ENCODE assay signal across 8 cellular contexts in the genomic region with DNA sequence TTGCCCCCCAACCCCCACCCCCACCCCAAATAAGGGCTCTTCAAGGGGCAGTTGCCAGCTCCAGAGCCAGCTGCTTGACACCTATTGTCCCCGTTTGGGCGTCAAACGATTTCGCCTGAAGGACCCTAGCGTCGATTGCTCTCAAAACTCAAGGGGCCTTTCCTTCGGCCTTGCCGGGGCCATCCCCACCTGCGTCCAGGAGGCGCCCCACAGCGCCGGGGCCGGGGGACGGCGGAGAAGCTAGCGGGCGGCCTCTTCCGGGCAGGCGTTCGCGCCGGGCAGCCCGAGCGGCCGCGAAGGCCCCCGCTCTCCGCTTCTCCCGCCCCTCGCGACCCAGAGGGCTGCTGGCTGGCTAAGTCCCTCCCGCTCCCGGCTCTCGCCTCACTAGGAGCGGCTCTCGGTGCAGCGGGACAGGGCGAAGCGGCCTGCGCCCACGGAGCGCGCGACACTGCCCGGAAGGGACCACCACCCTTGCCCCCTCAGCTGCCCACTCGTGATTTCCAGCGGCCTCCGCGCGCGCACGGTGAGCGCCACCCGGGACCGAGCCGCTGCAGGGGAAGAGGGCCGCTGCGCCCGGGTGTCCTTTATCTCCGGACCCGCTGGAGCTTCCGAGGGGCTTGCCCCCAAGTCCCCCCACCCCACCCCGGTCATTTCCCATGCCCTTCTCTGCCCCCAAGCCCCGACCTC. TPM values are rescaled to one million over a fixed set of nuclear protein-coding genes. Genes with fewer than 3 reads are reported as not detected.
A peak's percentile ranks its signal among the peaks of the same experiment; 100 is the strongest.
DNase-seq lines count a peak whose midpoint lies in the region; ATAC-seq and TF ChIP-seq lines count a peak whose summit lies in the region.

A gene with protein sequence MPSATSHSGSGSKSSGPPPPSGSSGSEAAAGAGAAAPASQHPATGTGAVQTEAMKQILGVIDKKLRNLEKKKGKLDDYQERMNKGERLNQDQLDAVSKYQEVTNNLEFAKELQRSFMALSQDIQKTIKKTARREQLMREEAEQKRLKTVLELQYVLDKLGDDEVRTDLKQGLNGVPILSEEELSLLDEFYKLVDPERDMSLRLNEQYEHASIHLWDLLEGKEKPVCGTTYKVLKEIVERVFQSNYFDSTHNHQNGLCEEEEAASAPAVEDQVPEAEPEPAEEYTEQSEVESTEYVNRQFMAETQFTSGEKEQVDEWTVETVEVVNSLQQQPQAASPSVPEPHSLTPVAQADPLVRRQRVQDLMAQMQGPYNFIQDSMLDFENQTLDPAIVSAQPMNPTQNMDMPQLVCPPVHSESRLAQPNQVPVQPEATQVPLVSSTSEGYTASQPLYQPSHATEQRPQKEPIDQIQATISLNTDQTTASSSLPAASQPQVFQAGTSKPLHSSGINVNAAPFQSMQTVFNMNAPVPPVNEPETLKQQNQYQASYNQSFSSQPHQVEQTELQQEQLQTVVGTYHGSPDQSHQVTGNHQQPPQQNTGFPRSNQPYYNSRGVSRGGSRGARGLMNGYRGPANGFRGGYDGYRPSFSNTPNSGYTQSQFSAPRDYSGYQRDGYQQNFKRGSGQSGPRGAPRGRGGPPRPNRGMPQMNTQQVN (plus strand): TSS at position 383 of the 687 bp plus-strand sequence. CDS start 690 bp downstream, outside the sequence.

- no peaks in the 10 kb centered on the region for H3K9me3 ChIP-seq in DOHH2 (ENCODE audit: control insufficient read depth, insufficient read depth, low read length)
- H3K9me3 ChIP-seq in Loucy (ENCODE audit: insufficient read depth, low read depth, low read length), result no peaks in the 10 kb centered on the region
- no peaks in the 10 kb centered on the region for H3K9me3 ChIP-seq in RWPE2 (ENCODE audit: severe bottlenecking)

- peak within 1 kb of the TSS; percentile 72 for H2AFZ ChIP-seq in Loucy (ENCODE audit: low read length)

- H3K27ac ChIP-seq in DOHH2 (ENCODE audit: low read depth, low read length), result peak within 1 kb of the TSS; percentile 87
- H3K27ac ChIP-seq in RWPE2 (ENCODE audit: poor library complexity, severe bottlenecking), result peak within 1 kb of the TSS; percentile 91

- H3F3A ChIP-seq in DOHH2 (ENCODE audit: control insufficient read depth, insufficient read depth) (peaks cover 15% of the 10 kb centered on the region), Loucy (ENCODE audit: low read depth) (peaks cover 15% of the 10 kb centered on the region; the same call in 1 of the 2 replicates)

- peak; percentile 82 for ATAC-seq in RWPE2 (ENCODE audit: low read depth)
- ATAC-seq in natural killer cell treated with Interleukin-12 subunit alpha and Interleukin-12 subunit beta and Interleukin-15 and Interleukin-18, amount 100 ng/mL, for 72 hours, result peak; percentile 86 to 90

- H3K4me1 ChIP-seq in DOHH2 (ENCODE audit: control insufficient read depth, low read length) (peaks cover 37% of the 10 kb centered on the region), Loucy (ENCODE audit: insufficient read depth, low read length, poor library complexity, severe bottlenecking) (peaks cover 30% of the 10 kb centered on the region), RWPE2 (ENCODE audit: insufficient read depth, poor library complexity, severe bottlenecking) (peaks cover 30% of the 10 kb centered on the region)

- peak; percentile 91 for DNase-seq in H4 (ENCODE audit: low spot score)
- DNase-seq in RWPE2 (ENCODE audit: low spot score), result peak; percentile 83
- DNase-seq in activated T-helper 2 cell treated with anti-CD3 and anti-CD28 coated beads, Interferon-gamma antibody, Interleukin-2, Interleukin-4, amounts not matched to agents 10 μg/mL and 5 μg/mL and 100 μg/mL, durations not matched to agents 14 hours and 24 hours and 36 hours (ENCODE audit: low spot score), result peak; percentile 83
- peak; percentile 89 for DNase-seq in fibroblast of pulmonary artery (ENCODE audit: low read depth)
- DNase-seq in natural killer cell treated with Interleukin-12 subunit alpha and Interleukin-12 subunit beta and Interleukin-15 and Interleukin-18, amount 100 ng/mL, for 72 hours (ENCODE audit: low spot score), result peak; percentile 91
- peak; percentile 84 for DNase-seq in stimulated activated naive CD4-positive, alpha-beta T cell treated with Interleukin-2 at 50 U/mL for 16 hours (lab: John Stamatoyannopoulos, UW)

- H3K9me2 ChIP-seq in DOHH2 (replicated peaks; ENCODE audit: control insufficient read depth, low read length), result no peaks in the 10 kb centered on the region
- no peaks in the 10 kb centered on the region for H3K9me2 ChIP-seq in Loucy (replicated peaks; ENCODE audit: low read depth, low read length)

- H4K20me1 ChIP-seq in DOHH2 (ENCODE audit: control insufficient read depth, insufficient read depth, low read depth, low read length) (peaks cover 19% of the 10 kb centered on the region), Loucy (ENCODE audit: insufficient read depth, low read length, poor library complexity, severe bottlenecking) (peaks cover 43% of the 10 kb centered on the region)

- H3K36me3 Mint-ChIP-seq in activated T-helper 2 cell treated with anti-CD3 and anti-CD28 coated beads, Interferon-gamma antibody, Interleukin-2, Interleukin-4, amounts not matched to agents 10 μg/mL and 5 μg/mL and 100 μg/mL, durations not matched to agents 14 hours and 24 hours and 36 hours (ENCODE audit: low read depth), result peaks cover 27% of the 10 kb centered on the region
- H3K36me3 Mint-ChIP-seq in natural killer cell treated with Interleukin-12 subunit alpha and Interleukin-12 subunit beta and Interleukin-15 and Interleukin-18, amount 100 ng/mL, for 72 hours, result peaks cover 12% of the 10 kb centered on the region

- no peaks in the 10 kb centered on the region for H3K9me3 Mint-ChIP-seq in activated T-helper 2 cell treated with anti-CD3 and anti-CD28 coated beads, Interferon-gamma antibody, Interleukin-2, Interleukin-4, amounts not matched to agents 10 μg/mL and 5 μg/mL and 100 μg/mL, durations not matched to agents 14 hours and 24 hours and 36 hours
- H3K9me3 Mint-ChIP-seq in natural killer cell treated with Interleukin-12 subunit alpha and Interleukin-12 subunit beta and Interleukin-15 and Interleukin-18, amount 100 ng/mL, for 72 hours, result no peaks in the 10 kb centered on the region

- peak; percentile 13 for TF ChIP-seq CTCF in DOHH2 (IDR thresholded peaks at IDR 0.05; ENCODE audit: low read depth, low read length, poor library complexity, severe bottlenecking)
- TF ChIP-seq CTCF in Loucy (conservative IDR thresholded peaks at IDR 0.05; ENCODE audit: low read length), result no peak
- no peak for TF ChIP-seq CTCF in RWPE2 (IDR thresholded peaks at IDR 0.05; ENCODE audit: poor library complexity, severe bottlenecking)
- TF ChIP-seq CTCF in fibroblast of pulmonary artery (IDR thresholded peaks at IDR 0.05; ENCODE audit: low read length, missing control alignments), result no peak

- H3K27ac Mint-ChIP-seq in activated T-helper 2 cell treated with anti-CD3 and anti-CD28 coated beads, Interferon-gamma antibody, Interleukin-2, Interleukin-4, amounts not matched to agents 10 μg/mL and 5 μg/mL and 100 μg/mL, durations not matched to agents 14 hours and 24 hours and 36 hours, result peak within 1 kb of the TSS; percentile 96
- peak within 1 kb of the TSS; percentile 97 to 99 for H3K27ac Mint-ChIP-seq in natural killer cell treated with Interleukin-12 subunit alpha and Interleukin-12 subunit beta and Interleukin-15 and Interleukin-18, amount 100 ng/mL, for 72 hours

- H3K36me3 ChIP-seq in DOHH2 (ENCODE audit: control insufficient read depth, low read length), result peaks cover 46% of the 10 kb centered on the region
- peaks cover 24% of the 10 kb centered on the region for H3K36me3 ChIP-seq in Loucy (ENCODE audit: insufficient read depth, low read length)
- peaks cover 41% of the 10 kb centered on the region for H3K36me3 ChIP-seq in RWPE2 (ENCODE audit: low read depth)

- H3K27me3 Mint-ChIP-seq in activated T-helper 2 cell treated with anti-CD3 and anti-CD28 coated beads, Interferon-gamma antibody, Interleukin-2, Interleukin-4, amounts not matched to agents 10 μg/mL and 5 μg/mL and 100 μg/mL, durations not matched to agents 14 hours and 24 hours and 36 hours (ENCODE audit: low read depth), result peaks cover 5% of the 10 kb centered on the region
- peaks cover 0 to 2% of the 10 kb centered on the region in 2 donors for H3K27me3 Mint-ChIP-seq in natural killer cell treated with Interleukin-12 subunit alpha and Interleukin-12 subunit beta and Interleukin-15 and Interleukin-18, amount 100 ng/mL, for 72 hours

- H3K79me2 ChIP-seq in DOHH2 (ENCODE audit: control insufficient read depth, low read length) (peaks cover 51% of the 10 kb centered on the region), Loucy (ENCODE audit: insufficient read depth, low read length) (peaks cover 53% of the 10 kb centered on the region)

- peak within 1 kb of the TSS; percentile 93 for H3K4me3 Mint-ChIP-seq in activated T-helper 2 cell treated with anti-CD3 and anti-CD28 coated beads, Interferon-gamma antibody, Interleukin-2, Interleukin-4, amounts not matched to agents 10 μg/mL and 5 μg/mL and 100 μg/mL, durations not matched to agents 14 hours and 24 hours and 36 hours (ENCODE audit: low read depth)
- peak within 1 kb of the TSS; percentile 98 for H3K4me3 Mint-ChIP-seq in natural killer cell treated with Interleukin-12 subunit alpha and Interleukin-12 subunit beta and Interleukin-15 and Interleukin-18, amount 100 ng/mL, for 72 hours

- peak within 1 kb of the TSS; percentile 98 for H3K9ac ChIP-seq in Loucy (ENCODE audit: low read depth, low read length, poor library complexity, severe bottlenecking)

- peaks cover 17% of the 10 kb centered on the region for H3K4me1 Mint-ChIP-seq in activated T-helper 2 cell treated with anti-CD3 and anti-CD28 coated beads, Interferon-gamma antibody, Interleukin-2, Interleukin-4, amounts not matched to agents 10 μg/mL and 5 μg/mL and 100 μg/mL, durations not matched to agents 14 hours and 24 hours and 36 hours (ENCODE audit: low read depth)
- H3K4me1 Mint-ChIP-seq in natural killer cell treated with Interleukin-12 subunit alpha and Interleukin-12 subunit beta and Interleukin-15 and Interleukin-18, amount 100 ng/mL, for 72 hours (ENCODE audit: low read depth in 2 of 2), result peaks cover 8 to 33% of the 10 kb centered on the region in 2 donors

- H3K4me3 ChIP-seq in DOHH2 (ENCODE audit: low read length) (peak within 1 kb of the TSS; percentile 80), Loucy (ENCODE audit: low read length, poor library complexity, severe bottlenecking) (peak within 1 kb of the TSS; percentile 92), RWPE2 (ENCODE audit: severe bottlenecking) (peak within 1 kb of the TSS; percentile 84), fibroblast of pulmonary artery (replicated peaks; ENCODE audit: low read depth, low read length) (peak within 1 kb of the TSS; percentile 97)

- H3K4me2 ChIP-seq in DOHH2 (ENCODE audit: low read length) (peak within 1 kb of the TSS; percentile 98), Loucy (ENCODE audit: low read depth, low read length, poor library complexity, severe bottlenecking) (peak within 1 kb of the TSS; percentile 86)

- intact Hi-C loops in activated T-helper 2 cell treated with anti-CD3 and anti-CD28 coated beads, Interferon-gamma antibody, Interleukin-2, Interleukin-4, amounts not matched to agents 10 μg/mL and 5 μg/mL and 100 μg/mL, durations not matched to agents 14 hours and 24 hours and 36 hours (cut with micrococcal nuclease), result loop anchor here (1.0 to 10.0 kb wide), 6 partner anchors 54 to 794 kb away; a partner anchor contains a TSS

- H3K27me3 ChIP-seq in DOHH2 (ENCODE audit: control insufficient read depth, low read length), result no peaks in the 10 kb centered on the region
- peaks cover 11% of the 10 kb centered on the region for H3K27me3 ChIP-seq in Loucy (ENCODE audit: insufficient read depth, low read length, poor library complexity, severe bottlenecking)
- no peaks in the 10 kb centered on the region for H3K27me3 ChIP-seq in RWPE2 (ENCODE audit: insufficient read depth, poor library complexity, severe bottlenecking)

RNA-seq across cellular contexts. Expression of the gene that starts here (rescaled TPM):
- total RNA-seq in H4 (2014; rRNA removed; shearing (Covaris generic)), result 230 and 273 TPM in 2 replicates
- 285 and 286 TPM in 2 replicates for total RNA-seq in activated T-helper 2 cell treated with anti-CD3 and anti-CD28 coated beads, Interferon-gamma antibody, Interleukin-2, Interleukin-4, amounts not matched to agents 10 μg/mL and 5 μg/mL and 100 μg/mL, durations not matched to agents 14 hours and 24 hours and 36 hours
- total RNA-seq in natural killer cell treated with Interleukin-12 subunit alpha and Interleukin-12 subunit beta and Interleukin-15 and Interleukin-18, amount 100 ng/mL, for 72 hours, result 100 to 1,000 TPM; 228 to 234 TPM

Comparison
In these comparisons a context has a peak if more than half of its experiments do, and no peak if none do; other contexts are left out.
1. Peak in every context shown above with its lines: DNase-seq, ATAC-seq, H3K4me3 ChIP-seq and H3K27ac ChIP-seq.